Comparison of ENCODE assay signal across 14 cellular contexts in genomic region chr12:68495666-68496065, GRCh38.
A peak's percentile ranks its signal among the peaks of the same experiment; 100 is the strongest.
DNase-seq lines count a peak whose midpoint lies in the region; ATAC-seq, FAIRE-seq and TF ChIP-seq lines count a peak whose summit lies in the region.
"Had no signal": no experiment of that assay in that cellular context is flagged by ENCODE, and none has a peak within 500 bp of the region (broad histone marks: within the 10 kb centered on the region; RNA-seq: fewer than 3 reads in every experiment).

No MANE protein-coding gene starts in this region.

- peak; percentile 39 for DNase-seq in HFF-Myc (ENCODE audit: extremely low read depth, low read depth)
- DNase-seq in dedifferentiated amniotic fluid mesenchymal stem cell (ENCODE audit: extremely low spot score): peak; percentile 35
- peak; percentile 45 for DNase-seq in left kidney (ENCODE audit: low read depth, low spot score)
- DNase-seq in urothelium cell line (ENCODE audit: low spot score): peak; percentile 12
- no peak for DNase-seq in NCI-H128 (lab: John Stamatoyannopoulos, UW; ENCODE audit: unreplicated experiment)
- no peak for DNase-seq in substantia nigra (lab: John Stamatoyannopoulos, UW)
- DNase-seq: activated CD8-positive, alpha-beta memory T cell treated with anti-CD3 and anti-CD28 coated beads, Interleukin-2, amount 50 U/mL, for 4 hours; effector memory CD4-positive, alpha-beta T cell; NCI-H1436 treated with DMSO at 0.1 percent for 48 hours; NCI-H526 treated with DMSO at 0.1 percent for 48 hours; retina; SIG-M5 had no signal

- FAIRE-seq in urothelium cell line (lab: Jason Lieb, UNC): no peak
- FAIRE-seq: GM19239 had no signal

- H3K4me3 ChIP-seq in HFF-Myc (replicated peaks; ENCODE audit: low read depth, low read length): no peak overlapping the region

- ATAC-seq in HG03442 (IDR thresholded peaks at IDR 0.05; ENCODE audit: unreplicated experiment): no peak

- no peak overlapping the region for H3K27ac ChIP-seq in substantia nigra (ENCODE audit: low read depth, low read length, poor library complexity, severe bottlenecking)

- no peak for TF ChIP-seq CTCF in HFF-Myc (IDR thresholded peaks at IDR 0.05; ENCODE audit: low read depth, low read length, missing control alignments)

Comparison
In these comparisons a context has a peak if more than half of its experiments do, and no peak if none do; other contexts are left out.
1. DNase-seq: peak in HFF-Myc (single experiment), dedifferentiated amniotic fluid mesenchymal stem cell (single experiment), left kidney (single experiment) and urothelium cell line (single experiment); none in NCI-H128 (single experiment) and substantia nigra (0 of 49).